20 cellular contexts compared by ENCODE assay signal in the genomic region with DNA sequence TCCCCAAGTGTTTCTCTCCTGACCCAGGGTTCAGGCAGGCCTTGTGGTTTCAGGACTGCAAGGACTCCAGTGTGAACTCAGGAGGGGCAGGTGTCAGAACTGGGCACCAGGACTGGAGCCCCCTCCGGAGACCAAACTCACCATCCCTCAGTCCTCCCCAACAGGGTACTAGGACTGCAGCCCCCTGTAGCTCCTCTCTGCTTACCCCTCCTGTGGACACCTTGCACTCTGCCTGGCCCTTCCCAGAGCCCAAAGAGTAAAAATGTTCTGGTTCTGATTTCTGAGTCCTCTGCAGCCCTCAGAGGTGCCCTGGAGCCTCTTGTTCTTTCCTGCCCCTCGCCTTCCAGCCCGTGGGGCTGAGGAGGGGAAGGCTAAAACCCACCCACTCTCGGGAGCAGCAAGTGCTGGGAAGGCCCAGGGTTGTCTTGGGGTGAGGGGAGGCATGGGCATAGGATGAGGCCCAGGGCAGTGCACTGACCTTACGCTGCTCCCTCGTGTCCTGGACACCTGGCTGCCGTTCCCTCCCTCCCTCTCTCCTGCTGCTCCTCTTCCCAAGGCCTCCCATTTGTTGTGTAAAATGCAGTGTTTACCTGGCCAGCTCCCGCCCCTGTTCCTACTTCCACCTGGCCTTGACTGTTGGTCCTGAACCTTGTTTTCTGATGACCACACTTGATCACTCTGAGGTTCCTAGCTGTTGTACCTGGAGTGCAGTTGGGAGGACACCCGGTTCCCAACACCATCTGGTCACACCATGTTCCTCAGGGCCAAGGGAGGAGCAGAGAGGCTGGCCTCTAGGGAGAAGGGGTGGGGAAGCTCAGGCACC. TPM values are rescaled to one million over a fixed set of nuclear protein-coding genes. Genes with fewer than 3 reads are reported as not detected.
A peak's percentile ranks its signal among the peaks of the same experiment; 100 is the strongest.
DNase-seq lines count a peak whose midpoint lies in the region; ATAC-seq, FAIRE-seq and TF ChIP-seq lines count a peak whose summit lies in the region.
"Had no signal": no experiment of that assay in that cellular context is flagged by ENCODE, and none has a peak within 500 bp of the region (broad histone marks: within the 10 kb centered on the region; RNA-seq: fewer than 3 reads in every experiment).

No MANE protein-coding gene starts in this region.

- H3K9me3 ChIP-seq in neutrophil: no peaks in the 10 kb centered on the region
- H3K9me3 ChIP-seq in colonic mucosa: no peaks in the 10 kb centered on the region

- H3K27me3 ChIP-seq in neutrophil (no peaks in the 10 kb centered on the region), colonic mucosa (no peaks in the 10 kb centered on the region)

- intact Hi-C loops in colonic mucosa (cut with DNase I): no loop called here

- DNase-seq in DMS 273 (lab: John Stamatoyannopoulos, UW; ENCODE audit: unreplicated experiment) (peak; percentile 31), DMS 273 treated with DMSO at 0.1 percent for 48 hours (lab: John Stamatoyannopoulos, UW) (no peak), GM12891 (ENCODE audit: insufficient read length, low spot score) (no peak), colonic mucosa (no peak), kidney tubule cell (ENCODE audit: low spot score) (no peak)
- DNase-seq in central memory CD8-positive, alpha-beta T cell (ENCODE audit: low spot score in 2 of 2): no peak
- DNase-seq in NK-92 treated with Interleukin-12 subunit alpha and Interleukin-12 subunit beta, amount 100 ng/mL, for 24 hours (lab: John Stamatoyannopoulos, UW): no peak
- DNase-seq: 8988T; CD4-positive, alpha-beta T cell; DND-41; effector memory CD8-positive, alpha-beta T cell; glutamatergic neuron; naive thymus-derived CD4-positive, alpha-beta T cell; RPMI8226; stimulated activated CD4-positive, alpha-beta T cell treated with anti-CD3 and anti-CD28 coated beads, Interleukin-4, amount 100 ng/mL, for 4 hours had no signal

- H3K27ac ChIP-seq in neutrophil (peak overlapping the region; percentile 56), colonic mucosa (no peak overlapping the region)
- H3K27ac ChIP-seq: parathyroid adenoma, skin epidermis had no signal

- no peak for ATAC-seq in central memory CD8-positive, alpha-beta T cell (replicated peaks; ENCODE audit: extremely low read depth, poor library complexity, severe bottlenecking)
- ATAC-seq: effector memory CD8-positive, alpha-beta T cell; naive thymus-derived CD4-positive, alpha-beta T cell had no signal

- no peak overlapping the region for H3K9ac ChIP-seq in colonic mucosa (ENCODE audit: low read depth in 2 of 2, low read length in 2 of 2)
- H3K9ac ChIP-seq: parathyroid adenoma had no signal

- H3K36me3 ChIP-seq in neutrophil (peaks cover 96% of the 10 kb centered on the region), colonic mucosa (peaks cover 11% of the 10 kb centered on the region)

- H3K4me1 Mint-ChIP-seq in central memory CD8-positive, alpha-beta T cell: peaks cover 23% of the 10 kb centered on the region

- no peaks in the 10 kb centered on the region for H3K9me3 Mint-ChIP-seq in central memory CD8-positive, alpha-beta T cell
- H3K9me3 Mint-ChIP-seq: CD4-positive, alpha-beta T cell; effector memory CD8-positive, alpha-beta T cell; naive thymus-derived CD4-positive, alpha-beta T cell had no signal

- TF ChIP-seq CTCF in neutrophil (IDR thresholded peaks at IDR 0.05) (no peak), colonic mucosa (IDR thresholded peaks at IDR 0.05) (no peak)

- H3K27ac Mint-ChIP-seq in central memory CD8-positive, alpha-beta T cell (ENCODE audit: low read depth): peak overlapping the region; percentile 53
- H3K27ac Mint-ChIP-seq: CD4-positive, alpha-beta T cell had no signal

- no peaks in the 10 kb centered on the region for H3K27me3 Mint-ChIP-seq in central memory CD8-positive, alpha-beta T cell
- H3K27me3 Mint-ChIP-seq: CD4-positive, alpha-beta T cell; effector memory CD8-positive, alpha-beta T cell; naive thymus-derived CD4-positive, alpha-beta T cell had no signal

- TF ChIP-seq POLR2A in GM12891 (IDR thresholded peaks at IDR 0.05; ENCODE audit: low read depth, low read length): peak; percentile 51

- no peak for FAIRE-seq in GM12891 (lab: Jason Lieb, UNC)
- FAIRE-seq: GM18507 had no signal

- peaks cover 51% of the 10 kb centered on the region for H3K36me3 Mint-ChIP-seq in central memory CD8-positive, alpha-beta T cell (ENCODE audit: insufficient read depth)

- H3K4me1 ChIP-seq in neutrophil (ENCODE audit: control insufficient read depth in 1 of 2, insufficient read depth in 1 of 2, low read depth in 1 of 2, low read length in 1 of 2) (peaks cover 15 to 18% of the 10 kb centered on the region in 2 experiments), colonic mucosa (no peaks in the 10 kb centered on the region)
- H3K4me1 ChIP-seq: parathyroid adenoma had no signal

- H3K4me3 Mint-ChIP-seq in central memory CD8-positive, alpha-beta T cell: peak overlapping the region; percentile 29
- H3K4me3 Mint-ChIP-seq: CD4-positive, alpha-beta T cell; effector memory CD8-positive, alpha-beta T cell had no signal

- H3K4me3 ChIP-seq in neutrophil (ENCODE audit: low read depth in 1 of 2, low read length in 1 of 2) (no peak overlapping the region), colonic mucosa (no peak overlapping the region)
- H3K4me3 ChIP-seq: skin epidermis had no signal

TF ChIP-seq in GM12891, 5 proteins besides CTCF, POLR2A, EP300 and RAD21:
- TF ChIP-seq POLR2AphosphoS5 (IDR thresholded peaks at IDR 0.05; ENCODE audit: low read depth, low read length) (peak; percentile 54), POU2F2 (IDR thresholded peaks at IDR 0.05; ENCODE audit: low read depth, low read length) (no peak)

RNA-seq across cellular contexts. Expression of a gene that starts 9.9 kb away (rescaled TPM):
- 67.4 TPM for polyA plus RNA-seq in GM12891 (2012; ENCODE audit: low read depth, missing spikeins)
- total RNA-seq in colonic mucosa: 10 to 100 TPM; 31.1 to 47.9 TPM

RNA-seq across cellular contexts. Expression of a gene that starts 21.4 kb away (rescaled TPM):
- 0.26 TPM for polyA plus RNA-seq in GM12891 (2012; ENCODE audit: low read depth, missing spikeins)
- under 1 TPM in 1 of 2 donors, not detected in 1; 0.96 TPM for total RNA-seq in colonic mucosa
- total RNA-seq: fibroblast of lung had no signal
- polyA plus RNA-seq: naive thymus-derived CD4-positive, alpha-beta T cell had no signal

RNA-seq across cellular contexts. Expression of a gene that starts 23.3 kb away (rescaled TPM):
- 1.4 TPM for polyA plus RNA-seq in GM12891 (2012; ENCODE audit: low read depth, missing spikeins)
- not detected for total RNA-seq in colonic mucosa
- total RNA-seq: CD4-positive, alpha-beta T cell; fibroblast of lung had no signal
- polyA plus RNA-seq: fibroblast of lung; naive thymus-derived CD4-positive, alpha-beta T cell had no signal

RNA-seq across cellular contexts. Expression of a gene that starts 39.8 kb away (rescaled TPM):
- 6.4 TPM for polyA plus RNA-seq in GM12891 (2012; ENCODE audit: low read depth, missing spikeins)
- total RNA-seq in colonic mucosa: 10 to 100 TPM; 23.3 to 40.3 TPM

RNA-seq across cellular contexts. Expression of a gene that starts 45.2 kb away (rescaled TPM):
- polyA plus RNA-seq in GM12891 (2012; ENCODE audit: low read depth, missing spikeins): 19.7 TPM
- total RNA-seq in colonic mucosa: 10 to 100 TPM; 38.5 to 49.7 TPM
